Comparison of ENCODE assay signal across 15 cellular contexts in the genomic region with DNA sequence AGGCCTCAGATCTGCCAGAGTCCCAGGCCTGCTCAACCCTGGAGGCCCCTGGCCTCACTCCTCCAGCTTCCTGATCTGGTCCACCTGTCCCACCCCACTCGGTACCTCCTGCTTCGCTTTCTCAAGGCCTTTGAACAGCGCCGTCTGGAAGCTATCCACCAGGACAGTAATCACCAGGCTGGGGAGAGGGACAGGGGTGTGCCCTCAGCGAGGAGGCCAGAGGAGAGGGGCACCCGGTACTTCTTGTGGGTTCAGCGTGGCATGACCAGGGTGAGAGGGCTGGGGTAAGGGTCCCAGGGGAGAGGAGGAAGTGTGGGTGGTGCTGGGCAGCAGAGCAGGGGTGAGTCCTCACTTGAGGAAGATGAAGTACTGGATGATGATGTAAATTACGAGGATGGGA. TPM values are rescaled to one million over a fixed set of nuclear protein-coding genes. Genes with fewer than 3 reads are reported as not detected.
"Had no signal": no experiment of that assay in that cellular context is flagged by ENCODE, and none has a peak within 500 bp of the region (broad histone marks: within the 10 kb centered on the region; RNA-seq: fewer than 3 reads in every experiment).

No MANE protein-coding gene starts in this region.

- H3K4me2 ChIP-seq: hepatocyte had no signal

- H3K36me3 ChIP-seq: right atrium auricular region, upper lobe of left lung had no signal

- H3K36me3 Mint-ChIP-seq: brain; stimulated activated naive B cell treated with anti-CD40 and anti-IgM and Interleukin-4, amounts not matched to agents 10 μg/mL and 1 μg/mL and 100 μg/mL, for 72 hours; T-cell had no signal

- H3K9me3 ChIP-seq: right atrium auricular region, upper lobe of left lung had no signal

- H3K4me3 ChIP-seq: hepatocyte, right atrium auricular region had no signal

- H3K27ac ChIP-seq: hepatocyte, right atrium auricular region, VCaP had no signal

- H3K27me3 ChIP-seq: hepatocyte, right atrium auricular region, upper lobe of left lung had no signal

- DNase-seq: activated CD4-positive, alpha-beta T cell treated with anti-CD3 and anti-CD28 coated beads for 36 hours; activated CD8-positive, alpha-beta memory T cell treated with anti-CD3 and anti-CD28 coated beads for 24 hours; activated naive CD4-positive, alpha-beta T cell treated with anti-CD3 and anti-CD28 coated beads, Interleukin-2, amount 50 U/mL, for 16 hours; effector memory CD8-positive, alpha-beta T cell; left ventricle myocardium superior; stimulated activated naive B cell treated with anti-CD40 and anti-IgM and Interleukin-4, amounts not matched to agents 10 μg/mL and 1 μg/mL and 100 μg/mL, for 72 hours; T-cell had no signal

- H3K4me3 Mint-ChIP-seq: activated CD4-positive, alpha-beta T cell treated with anti-CD3 and anti-CD28 coated beads for 36 hours; brain; central memory CD8-positive, alpha-beta T cell; stimulated activated naive B cell treated with anti-CD40 and anti-IgM and Interleukin-4, amounts not matched to agents 10 μg/mL and 1 μg/mL and 100 μg/mL, for 72 hours; T-cell had no signal

- ATAC-seq: T-cell had no signal

- H3K4me1 Mint-ChIP-seq: brain had no signal

- H3K9me3 Mint-ChIP-seq: activated T-helper 2 cell treated with anti-CD3 and anti-CD28 coated beads, Interferon-gamma antibody, Interleukin-2, Interleukin-4, amounts not matched to agents 10 μg/mL and 5 μg/mL and 100 μg/mL, durations not matched to agents 14 hours and 24 hours and 36 hours; brain; central memory CD8-positive, alpha-beta T cell; effector memory CD8-positive, alpha-beta T cell; stimulated activated naive B cell treated with anti-CD40 and anti-IgM and Interleukin-4, amounts not matched to agents 10 μg/mL and 1 μg/mL and 100 μg/mL, for 72 hours; T-cell had no signal

- H3K27ac Mint-ChIP-seq: activated CD4-positive, alpha-beta T cell treated with anti-CD3 and anti-CD28 coated beads for 36 hours; brain; stimulated activated naive B cell treated with anti-CD40 and anti-IgM and Interleukin-4, amounts not matched to agents 10 μg/mL and 1 μg/mL and 100 μg/mL, for 72 hours; T-cell had no signal

RNA-seq across cellular contexts. Expression of gene CATSPER1, which starts 6.1 kb away (rescaled TPM):
- total RNA-seq: activated CD4-positive, alpha-beta T cell treated with anti-CD3 and anti-CD28 coated beads for 36 hours; hepatocyte; left ventricle myocardium superior; right atrium auricular region; T-cell had no signal
- polyA plus RNA-seq: hepatocyte had no signal

RNA-seq across cellular contexts. Expression of gene CST6, which starts 8.4 kb away (rescaled TPM):
- total RNA-seq: activated CD4-positive, alpha-beta T cell treated with anti-CD3 and anti-CD28 coated beads for 36 hours; left ventricle myocardium superior; subcutaneous adipose tissue; T-cell had no signal
